19 cellular contexts compared by ENCODE assay signal in genomic region chr2:227722821-227723220, GRCh38. TPM values are rescaled to one million over a fixed set of nuclear protein-coding genes. Genes with fewer than 3 reads are reported as not detected.
"Had no signal": no experiment of that assay in that cellular context is flagged by ENCODE, and none has a peak within 500 bp of the region (broad histone marks: within the 10 kb centered on the region; RNA-seq: fewer than 3 reads in every experiment).

No MANE protein-coding gene starts in this region.

RNA-seq across cellular contexts. Expression of gene SCYGR6, which starts 1.7 kb away (rescaled TPM):
- total RNA-seq: cerebellum, dermis microvascular lymphatic vessel endothelial cell, endodermal cell, esophagus mucosa, esophagus squamous epithelium, gastrocnemius medialis, glomerular endothelial cell, heart right ventricle, kidney, left colon, left lung, left ventricle myocardium superior, lower lobe of right lung, lung microvascular endothelial cell, mesenteric fat pad, mononuclear cell, mucosa of gallbladder had no signal
- polyA plus RNA-seq: heart right ventricle, immature natural killer cell had no signal

RNA-seq across cellular contexts. Expression of gene SLC19A3, which starts 5.0 kb away (rescaled TPM):
- total RNA-seq: glomerular endothelial cell, lung microvascular endothelial cell, mononuclear cell had no signal
- polyA plus RNA-seq: immature natural killer cell had no signal

RNA-seq across cellular contexts. Expression of gene SCYGR7, which starts 5.3 kb away (rescaled TPM):
- total RNA-seq: cerebellum, dermis microvascular lymphatic vessel endothelial cell, endodermal cell, esophagus mucosa, esophagus squamous epithelium, gastrocnemius medialis, glomerular endothelial cell, heart right ventricle, kidney, left colon, left lung, left ventricle myocardium superior, lower lobe of right lung, lung microvascular endothelial cell, mesenteric fat pad, mononuclear cell, mucosa of gallbladder had no signal
- polyA plus RNA-seq: heart right ventricle, immature natural killer cell had no signal

RNA-seq across cellular contexts. Expression of gene SCYGR8, which starts 22.9 kb away (rescaled TPM):
- total RNA-seq: cerebellum, dermis microvascular lymphatic vessel endothelial cell, endodermal cell, esophagus mucosa, esophagus squamous epithelium, gastrocnemius medialis, glomerular endothelial cell, heart right ventricle, kidney, left colon, left lung, left ventricle myocardium superior, lower lobe of right lung, lung microvascular endothelial cell, mesenteric fat pad, mononuclear cell, mucosa of gallbladder had no signal
- polyA plus RNA-seq: heart right ventricle, immature natural killer cell had no signal

RNA-seq across cellular contexts. Expression of gene SCYGR5, which starts 56.2 kb away (rescaled TPM):
- total RNA-seq: cerebellum, dermis microvascular lymphatic vessel endothelial cell, endodermal cell, esophagus mucosa, esophagus squamous epithelium, gastrocnemius medialis, glomerular endothelial cell, heart right ventricle, kidney, left colon, left lung, left ventricle myocardium superior, lower leg skin, lower lobe of right lung, lung microvascular endothelial cell, mesenteric fat pad, mononuclear cell, mucosa of gallbladder had no signal
- polyA plus RNA-seq: heart right ventricle, immature natural killer cell had no signal
